In the genomic region with DNA sequence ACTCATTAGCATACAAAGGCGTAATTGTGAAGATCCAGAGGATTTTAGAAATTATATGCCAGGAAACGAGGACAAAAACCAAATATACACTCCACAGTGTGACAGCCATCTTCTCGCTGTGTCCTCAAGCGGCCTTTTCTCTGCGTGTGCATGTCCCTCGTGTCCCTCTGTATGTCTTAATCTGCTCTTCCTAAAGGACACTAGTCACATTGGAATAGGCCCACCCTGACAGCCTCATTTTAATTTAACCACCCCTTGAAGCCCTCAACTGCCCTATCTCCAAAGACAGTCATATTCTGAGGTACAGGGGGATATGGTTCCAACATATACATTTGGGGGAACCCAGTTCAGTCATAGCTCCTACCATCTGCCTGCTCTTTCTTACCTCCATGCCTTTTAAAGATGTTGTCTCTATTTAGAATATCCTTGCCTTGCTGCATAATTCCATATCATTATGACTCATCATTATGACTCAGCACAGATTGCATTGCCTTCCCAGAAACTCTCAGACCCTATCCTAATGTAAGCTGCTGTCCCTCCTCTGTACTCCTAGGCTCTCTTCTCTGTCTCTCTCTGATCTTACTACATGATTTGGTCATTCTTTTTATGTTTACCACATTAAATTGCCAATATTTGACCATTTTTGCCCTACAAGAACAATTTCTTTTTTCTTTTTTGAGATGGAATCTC, we compare ENCODE assay signal across 9 cellular contexts.
DNase-seq lines count a peak whose midpoint lies in the region; TF ChIP-seq lines count a peak whose summit lies in the region.
"Had no signal": no experiment of that assay in that cellular context is flagged by ENCODE, and none has a peak within 500 bp of the region (broad histone marks: within the 10 kb centered on the region; RNA-seq: fewer than 3 reads in every experiment).

No MANE protein-coding gene starts in this region.

- TF ChIP-seq CTCF in nephron (IDR thresholded peaks at IDR 0.05; ENCODE audit: unreplicated experiment in 3 of 3) (no peak), GM13977 (IDR thresholded peaks at IDR 0.05; ENCODE audit: extremely low read depth, insufficient read depth, missing control alignments) (no peak)

- H3K4me1 Mint-ChIP-seq in nephron = peaks cover 36% of the 10 kb centered on the region
- H3K4me1 Mint-ChIP-seq in immature natural killer cell = peaks cover 23 to 35% of the 10 kb centered on the region in 2 donors

- H3K27ac Mint-ChIP-seq in nephron (peak overlapping the region in 2 of 3 experiments; percentile 57 to 65), immature natural killer cell (peak overlapping the region in 1 of 6 donors; percentile 21)
- H3K27ac Mint-ChIP-seq: natural killer cell treated with Interleukin-12 subunit alpha and Interleukin-12 subunit beta and Interleukin-15 and Interleukin-18, amount 100 ng/mL, for 72 hours had no signal

- no peaks in the 10 kb centered on the region for H3K9me3 Mint-ChIP-seq in nephron
- H3K9me3 Mint-ChIP-seq in immature natural killer cell = no peaks in the 10 kb centered on the region
- H3K9me3 Mint-ChIP-seq: natural killer cell treated with Interleukin-12 subunit alpha and Interleukin-12 subunit beta and Interleukin-15 and Interleukin-18, amount 100 ng/mL, for 72 hours had no signal

- H3K36me3 Mint-ChIP-seq in nephron (ENCODE audit: low read depth) (peaks cover 16% of the 10 kb centered on the region), immature natural killer cell (peaks cover 6 to 12% (median 11%) of the 10 kb centered on the region in 3 donors)

- no peaks in the 10 kb centered on the region for H3K27me3 Mint-ChIP-seq in nephron (ENCODE audit: low read depth)
- peaks cover 0 to 2% (median 2%) of the 10 kb centered on the region in 3 donors for H3K27me3 Mint-ChIP-seq in immature natural killer cell (ENCODE audit: low read depth in 3 of 3)
- H3K27me3 Mint-ChIP-seq: natural killer cell treated with Interleukin-12 subunit alpha and Interleukin-12 subunit beta and Interleukin-15 and Interleukin-18, amount 100 ng/mL, for 72 hours had no signal

- DNase-seq in DMS 273 (lab: John Stamatoyannopoulos, UW; ENCODE audit: unreplicated experiment) (peak; percentile 72), NCI-H69 (lab: John Stamatoyannopoulos, UW) (peak; percentile 74), dedifferentiated amniotic fluid mesenchymal stem cell (ENCODE audit: extremely low spot score) (peak; percentile 95), GM13977 (ENCODE audit: low spot score) (no peak), NCI-H2107 treated with DMSO at 0.1 percent for 48 hours (lab: John Stamatoyannopoulos, UW; ENCODE audit: unreplicated experiment) (no peak), immature natural killer cell (no peak)
- DNase-seq in stimulated activated naive CD4-positive, alpha-beta T cell (lab: John Stamatoyannopoulos, UW) = no peak

- no peak overlapping the region for H3K4me3 Mint-ChIP-seq in nephron
- no peak overlapping the region for H3K4me3 Mint-ChIP-seq in immature natural killer cell
- H3K4me3 Mint-ChIP-seq: natural killer cell treated with Interleukin-12 subunit alpha and Interleukin-12 subunit beta and Interleukin-15 and Interleukin-18, amount 100 ng/mL, for 72 hours had no signal

- in situ Hi-C loops in GM13977 (cut with MboI; ENCODE audit: low pct_unique_long_range_greater_than_20kb, low sequenced_read_pairs, unreplicated experiment) = no loop called here

Comparison
In these comparisons a context has a peak if more than half of its experiments do, and no peak if none do; other contexts are left out.
1. DNase-seq: peak in DMS 273 (single experiment), NCI-H69 (single experiment) and dedifferentiated amniotic fluid mesenchymal stem cell (single experiment); none in stimulated activated naive CD4-positive, alpha-beta T cell (0 of 6), GM13977 (single experiment), NCI-H2107 treated with DMSO at 0.1 percent for 48 hours (single experiment) and immature natural killer cell (0 of 3).